ENCODE assay signal across 21 cellular contexts in genomic region chr19:7177926-7178325, GRCh38.
A peak's percentile ranks its signal among the peaks of the same experiment; 100 is the strongest.
DNase-seq lines count a peak whose midpoint lies in the region; ATAC-seq and TF ChIP-seq lines count a peak whose summit lies in the region.
"Had no signal": no experiment of that assay in that cellular context is flagged by ENCODE, and none has a peak within 500 bp of the region (broad histone marks: within the 10 kb centered on the region; RNA-seq: fewer than 3 reads in every experiment).

No MANE protein-coding gene starts in this region.

- peaks cover 4 to 8% (median 4%) of the 10 kb centered on the region in 3 donors for H3K36me3 ChIP-seq in skeletal muscle tissue (ENCODE audit: control insufficient read depth in 3 of 3, insufficient read depth in 3 of 3, low read length in 3 of 3)
- H3K36me3 ChIP-seq: HAP-1, ovary had no signal

- no peak for ATAC-seq in GM21786 (IDR thresholded peaks at IDR 0.05; ENCODE audit: unreplicated experiment)
- no peak for ATAC-seq in stimulated activated naive CD8-positive, alpha-beta T cell treated with anti-CD3 and anti-CD28 coated beads, Interleukin-15, amount 100 ng/mL, for 72 hours
- ATAC-seq: activated naive CD4-positive, alpha-beta T cell treated with anti-CD3 and anti-CD28 coated beads, Interleukin-2, amount 50 U/mL, for 72 hours; lower lobe of right lung; naive thymus-derived CD4-positive, alpha-beta T cell had no signal

- no peak for TF ChIP-seq CTCF in fibroblast of mammary gland (conservative IDR thresholded peaks at IDR 0.05; ENCODE audit: control insufficient read depth, insufficient read depth, low read depth, low read length)

- H3K27ac Mint-ChIP-seq in stimulated activated naive CD8-positive, alpha-beta T cell treated with anti-CD3 and anti-CD28 coated beads, Interleukin-15, amount 100 ng/mL, for 72 hours: no peak overlapping the region
- H3K27ac Mint-ChIP-seq: immature natural killer cell; naive thymus-derived CD4-positive, alpha-beta T cell had no signal

- H3K27me3 ChIP-seq in skeletal muscle tissue (ENCODE audit: control insufficient read depth in 3 of 3, insufficient read depth in 3 of 3, low read length in 3 of 3): no peaks in the 10 kb centered on the region
- H3K27me3 ChIP-seq: ovary, suprapubic skin had no signal

- DNase-seq in EL (peak; percentile 28), NCI-H226 (peak; percentile 50), fibroblast of mammary gland (ENCODE audit: low read depth) (peak; percentile 45), SIG-M5 (lab: John Stamatoyannopoulos, UW) (no peak)
- no peak for DNase-seq in stimulated activated naive CD8-positive, alpha-beta T cell treated with anti-CD3 and anti-CD28 coated beads, Interleukin-15, amount 100 ng/mL, for 72 hours
- DNase-seq: activated CD4-positive, CD25-positive, alpha-beta regulatory T cell treated with anti-CD3 and anti-CD28 coated beads, Interleukin-2, amount 50 U/mL, for 72 hours; C1 segment of cervical spinal cord; DMS 273 treated with DMSO at 0.1 percent for 48 hours; erythroblast; head of caudate nucleus; immature natural killer cell; lower lobe of right lung; naive thymus-derived CD4-positive, alpha-beta T cell; NCI-H2081 treated with DMSO at 0.1 percent for 48 hours; ovary; T-helper 9 cell had no signal

- peak overlapping the region; percentile 64 for H3K27ac ChIP-seq in skeletal muscle tissue (ENCODE audit: low read depth, low read length)
- H3K27ac ChIP-seq: lower lobe of right lung, suprapubic skin had no signal

- peaks cover 23% of the 10 kb centered on the region for H3K4me1 Mint-ChIP-seq in stimulated activated naive CD8-positive, alpha-beta T cell treated with anti-CD3 and anti-CD28 coated beads, Interleukin-15, amount 100 ng/mL, for 72 hours

- no peak overlapping the region for H3K4me3 Mint-ChIP-seq in stimulated activated naive CD8-positive, alpha-beta T cell treated with anti-CD3 and anti-CD28 coated beads, Interleukin-15, amount 100 ng/mL, for 72 hours
- H3K4me3 Mint-ChIP-seq: immature natural killer cell; naive thymus-derived CD4-positive, alpha-beta T cell had no signal

- no peak overlapping the region for H3K9ac ChIP-seq in skeletal muscle tissue (ENCODE audit: low read depth in 1 of 3, low read length in 3 of 3)

- no peak overlapping the region for H3K4me3 ChIP-seq in fibroblast of mammary gland (ENCODE audit: control insufficient read depth, low read depth, low read length)
- H3K4me3 ChIP-seq in skeletal muscle tissue (ENCODE audit: low read length in 3 of 3): no peak overlapping the region
- H3K4me3 ChIP-seq: HAP-1, lower lobe of right lung, ovary, suprapubic skin had no signal

- H3K9me3 ChIP-seq in skeletal muscle tissue (ENCODE audit: control insufficient read depth in 3 of 3, low read length in 3 of 3): no peaks in the 10 kb centered on the region
- H3K9me3 ChIP-seq: HAP-1, lower lobe of right lung, ovary, suprapubic skin had no signal

- H3K4me1 ChIP-seq in skeletal muscle tissue (ENCODE audit: control insufficient read depth in 3 of 3, insufficient read depth in 3 of 3, low read length in 3 of 3): peaks cover 18 to 40% (median 40%) of the 10 kb centered on the region in 3 donors
- H3K4me1 ChIP-seq: HAP-1 had no signal

- peaks cover 21% of the 10 kb centered on the region for H3K27me3 Mint-ChIP-seq in stimulated activated naive CD8-positive, alpha-beta T cell treated with anti-CD3 and anti-CD28 coated beads, Interleukin-15, amount 100 ng/mL, for 72 hours
- H3K27me3 Mint-ChIP-seq: naive thymus-derived CD4-positive, alpha-beta T cell had no signal

- H3K9me3 Mint-ChIP-seq in stimulated activated naive CD8-positive, alpha-beta T cell treated with anti-CD3 and anti-CD28 coated beads, Interleukin-15, amount 100 ng/mL, for 72 hours: no peaks in the 10 kb centered on the region
- H3K9me3 Mint-ChIP-seq: activated naive CD4-positive, alpha-beta T cell treated with anti-CD3 and anti-CD28 coated beads, Interleukin-2, amount 50 U/mL, for 72 hours; immature natural killer cell had no signal

Comparison
In these comparisons a context has a peak if more than half of its experiments do, and no peak if none do; other contexts are left out.
1. DNase-seq: peak in EL (single experiment), NCI-H226 (single experiment) and fibroblast of mammary gland (single experiment); none in SIG-M5 (single experiment) and stimulated activated naive CD8-positive, alpha-beta T cell treated with anti-CD3 and anti-CD28 coated beads, Interleukin-15, amount 100 ng/mL, for 72 hours (0 of 2).